Comparison of ENCODE assay signal across 7 cellular contexts in the genomic region with DNA sequence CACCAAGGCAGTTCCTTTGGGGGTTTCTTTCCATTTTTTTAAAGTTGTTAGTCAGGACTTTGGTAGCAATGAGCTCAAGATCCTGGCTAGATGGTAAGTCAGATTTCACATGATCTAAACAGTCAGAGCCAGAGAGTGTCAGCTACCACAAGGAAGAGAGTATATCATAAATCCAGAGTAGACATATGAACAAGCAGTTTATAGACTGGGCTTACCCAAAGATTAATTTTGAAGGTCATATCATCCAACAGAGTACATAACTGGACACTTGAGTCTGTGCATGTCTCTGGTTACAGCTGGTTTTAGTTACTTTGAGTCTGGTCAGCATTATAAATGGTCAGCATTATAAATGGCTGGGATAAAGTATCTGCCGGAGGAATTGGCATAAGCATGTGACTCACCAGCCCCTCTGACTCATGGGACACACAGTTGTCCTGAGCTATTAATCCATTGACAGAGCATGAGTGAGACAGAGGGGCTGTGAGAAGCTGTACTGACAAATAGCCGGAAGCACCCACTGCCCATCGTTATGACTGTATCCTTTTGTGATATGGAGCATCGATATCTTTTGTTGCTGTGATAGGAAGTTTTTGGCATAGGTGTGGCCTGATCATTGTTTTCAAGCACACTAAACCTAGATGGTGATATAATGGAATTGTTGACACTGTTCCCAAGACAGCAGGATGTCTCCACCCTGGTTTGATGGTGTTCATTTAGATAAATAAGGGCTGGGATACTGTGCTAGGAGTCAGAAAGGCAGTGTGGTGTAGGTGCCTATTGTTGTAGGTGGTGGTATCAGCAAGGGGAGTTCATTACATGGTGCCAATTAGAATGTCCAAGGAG. TPM values are rescaled to one million over a fixed set of nuclear protein-coding genes. Genes with fewer than 3 reads are reported as not detected.
DNase-seq lines count a peak whose midpoint lies in the region; ATAC-seq and TF ChIP-seq lines count a peak whose summit lies in the region.

No MANE protein-coding gene starts in this region.

- 28% methylated on average over 4 of the region's 4 CpGs for WGBS in hepatocyte (ENCODE audit: low lambda C conversion rate, missing lambda C conversion rate)
- WGBS in transverse colon (ENCODE audit: low coverage in 1 of 2), 2 donors = 74% methylated on average over 4 of the region's 4 CpGs; no CpG with 5 or more reads in 1 of the 2 donors

- H2AFZ ChIP-seq in hepatocyte = no peak overlapping the region

- H3K4me3 ChIP-seq in hepatocyte (no peak overlapping the region), transverse colon (no peak overlapping the region)

- TF ChIP-seq POLR2A in transverse colon (IDR thresholded peaks at IDR 0.05) = no peak

- no peaks in the 10 kb centered on the region for H3K9me3 ChIP-seq in hepatocyte (ENCODE audit: low read depth)
- no peaks in the 10 kb centered on the region for H3K9me3 ChIP-seq in transverse colon

- in situ Hi-C loops in transverse colon (cut with MboI; ENCODE audit: low pct_ligation_motif_present in 1 of 4, low pct_unique_long_range_greater_than_20kb in 1 of 4, low sequenced_read_pairs in 3 of 4) = no loop called here

- TF ChIP-seq EP300 in transverse colon (IDR thresholded peaks at IDR 0.05; ENCODE audit: low read depth) = no peak

- DNase-seq in HS-5 (ENCODE audit: low read depth) = peak; percentile 97
- peak; percentile 60 for DNase-seq in hepatocyte (ENCODE audit: low spot score)
- no peak for DNase-seq in transverse colon
- no peak for DNase-seq in AML-193 (lab: John Stamatoyannopoulos, UW)

- peak overlapping the region; percentile 10 for H3K4me2 ChIP-seq in hepatocyte

- no peaks in the 10 kb centered on the region for H3K79me2 ChIP-seq in hepatocyte

- H3K36me3 ChIP-seq in hepatocyte (replicated peaks; ENCODE audit: insufficient read depth, low read depth) (no peaks in the 10 kb centered on the region), transverse colon (no peaks in the 10 kb centered on the region)

- H3K9me2 ChIP-seq in hepatocyte (replicated peaks; ENCODE audit: insufficient read depth) = no peaks in the 10 kb centered on the region

- H3K4me1 ChIP-seq in hepatocyte (ENCODE audit: insufficient read depth) (peaks cover 22% of the 10 kb centered on the region), transverse colon (peaks cover under 1 to 27% (median 4%) of the 10 kb centered on the region in 4 donors)

- H3K27me3 ChIP-seq in hepatocyte = no peaks in the 10 kb centered on the region
- H3K27me3 ChIP-seq in transverse colon = no peaks in the 10 kb centered on the region

- no peak for ATAC-seq in GM18867 (IDR thresholded peaks at IDR 0.05; ENCODE audit: unreplicated experiment)
- ATAC-seq in GM19035 (IDR thresholded peaks at IDR 0.05; ENCODE audit: unreplicated experiment) = no peak

- TF ChIP-seq CTCF in hepatocyte (IDR thresholded peaks at IDR 0.05; ENCODE audit: poor library complexity) (no peak), transverse colon (IDR thresholded peaks at IDR 0.05) (no peak)

- no peaks in the 10 kb centered on the region for H4K20me1 ChIP-seq in hepatocyte (ENCODE audit: insufficient read depth, poor library complexity, severe bottlenecking)

- H3K27ac ChIP-seq in angular gyrus (ENCODE audit: low read depth, low read length) (peak overlapping the region; percentile 31), hepatocyte (peak overlapping the region; percentile 83), transverse colon (peak overlapping the region; percentile 52 to 74 (median 67))

- intact Hi-C loops in transverse colon (cut with DNase I; ENCODE audit: low total_unique reads) = no loop called here

RNA-seq across cellular contexts. Expression of a gene that starts 19.2 kb away (rescaled TPM):
- total RNA-seq in hepatocyte = 45.0 and 65.7 TPM in 2 replicates
- 9.6 and 20.2 TPM in 2 replicates for polyA plus RNA-seq in hepatocyte
- 1 to 10 TPM; 1.1 to 4.6 (median 3.0) TPM for total RNA-seq in transverse colon

Comparison
In these comparisons a context has a peak if more than half of its experiments do, and no peak if none do; other contexts are left out.
1. DNase-seq: peak in HS-5 (single experiment) and hepatocyte (single experiment); none in transverse colon (single experiment) and AML-193 (0 of 2).
2. H3K27ac ChIP-seq: peak in every context shown above with its lines; median percentile 83 in hepatocyte; 67 in transverse colon; 31 in angular gyrus.